8 cellular contexts compared by ENCODE assay signal in genomic region chr2:72920317-72921087, GRCh38. TPM values are rescaled to one million over a fixed set of nuclear protein-coding genes. Genes with fewer than 3 reads are reported as not detected.
DNase-seq lines count a peak whose midpoint lies in the region; ATAC-seq and TF ChIP-seq lines count a peak whose summit lies in the region.

No MANE protein-coding gene starts in this region.

- peak overlapping the region; percentile 38 for H3K4me3 Mint-ChIP-seq in activated CD4-positive, alpha-beta T cell treated with anti-CD3 and anti-CD28 coated beads, Interleukin-2, amount 10 ng/mL, durations not matched to agents 7 days and 5 days
- peak overlapping the region; percentile 24 for H3K4me3 Mint-ChIP-seq in activated CD8-positive, alpha-beta memory T cell treated with anti-CD3 and anti-CD28 coated beads, Interleukin-2, amount 10 ng/mL, durations not matched to agents 7 days and 5 days

- TF ChIP-seq EP300 in stomach (IDR thresholded peaks at IDR 0.05), result no peak

- DNase-seq in activated CD4-positive, alpha-beta T cell treated with anti-CD3 and anti-CD28 coated beads, Interleukin-2, amount 10 ng/mL, durations not matched to agents 7 days and 5 days, result no peak
- DNase-seq in activated CD4-positive, alpha-beta T cell treated with anti-CD3 and anti-CD28 coated beads, Interleukin-2, amount 50 U/mL, for 4 hours, result no peak
- peak; percentile 42 for DNase-seq in activated CD8-positive, alpha-beta memory T cell treated with anti-CD3 and anti-CD28 coated beads, Interleukin-2, amount 10 ng/mL, durations not matched to agents 7 days and 5 days
- DNase-seq in stomach (peak; percentile 20), NCI-H2171 (lab: John Stamatoyannopoulos, UW) (no peak), vagina (ENCODE audit: extremely low spot score in 2 of 2) (no peak)

- TF ChIP-seq CTCF in stomach (IDR thresholded peaks at IDR 0.05) (no peak), vagina (IDR thresholded peaks at IDR 0.05) (no peak)

- H3K9me3 Mint-ChIP-seq in activated CD4-positive, alpha-beta T cell treated with anti-CD3 and anti-CD28 coated beads, Interleukin-2, amount 10 ng/mL, durations not matched to agents 7 days and 5 days, result no peaks in the 10 kb centered on the region
- H3K9me3 Mint-ChIP-seq in activated CD8-positive, alpha-beta memory T cell treated with anti-CD3 and anti-CD28 coated beads, Interleukin-2, amount 10 ng/mL, durations not matched to agents 7 days and 5 days (ENCODE audit: low read depth), result no peaks in the 10 kb centered on the region

- H3K4me3 ChIP-seq in iPS-15b (ENCODE audit: low read depth, low read length) (peak overlapping the region; percentile 22), stomach (peak overlapping the region; percentile 17 to 46 (median 28)), vagina (peak overlapping the region in 1 of 2 donors; percentile 26)

- H3K9ac ChIP-seq in iPS-15b (ENCODE audit: low read depth, low read length), result no peak overlapping the region

- H3K36me3 Mint-ChIP-seq in activated CD4-positive, alpha-beta T cell treated with anti-CD3 and anti-CD28 coated beads, Interleukin-2, amount 10 ng/mL, durations not matched to agents 7 days and 5 days (ENCODE audit: low read depth), result no peaks in the 10 kb centered on the region
- no peaks in the 10 kb centered on the region for H3K36me3 Mint-ChIP-seq in activated CD8-positive, alpha-beta memory T cell treated with anti-CD3 and anti-CD28 coated beads, Interleukin-2, amount 10 ng/mL, durations not matched to agents 7 days and 5 days

- H3K27ac Mint-ChIP-seq in activated CD4-positive, alpha-beta T cell treated with anti-CD3 and anti-CD28 coated beads, Interleukin-2, amount 10 ng/mL, durations not matched to agents 7 days and 5 days, result no peak overlapping the region
- H3K27ac Mint-ChIP-seq in activated CD8-positive, alpha-beta memory T cell treated with anti-CD3 and anti-CD28 coated beads, Interleukin-2, amount 10 ng/mL, durations not matched to agents 7 days and 5 days, result no peak overlapping the region

- H3K27me3 ChIP-seq in iPS-15b (ENCODE audit: control insufficient read depth, insufficient read depth, low read length) (peaks cover 92% of the 10 kb centered on the region), stomach (peaks cover 75 to 100% (median 100%) of the 10 kb centered on the region in 3 donors), vagina (peaks cover 52% of the 10 kb centered on the region)

- TF ChIP-seq POLR2A in stomach (IDR thresholded peaks at IDR 0.05) (no peak), vagina (IDR thresholded peaks at IDR 0.05) (no peak)

- H3K4me1 Mint-ChIP-seq in activated CD4-positive, alpha-beta T cell treated with anti-CD3 and anti-CD28 coated beads, Interleukin-2, amount 10 ng/mL, durations not matched to agents 7 days and 5 days, result peaks cover 11% of the 10 kb centered on the region
- H3K4me1 Mint-ChIP-seq in activated CD8-positive, alpha-beta memory T cell treated with anti-CD3 and anti-CD28 coated beads, Interleukin-2, amount 10 ng/mL, durations not matched to agents 7 days and 5 days, result peaks cover 29% of the 10 kb centered on the region

- CTCF ChIA-PET in activated CD4-positive, alpha-beta T cell treated with anti-CD3 and anti-CD28 coated beads, Interleukin-2, amount 10 ng/mL, durations not matched to agents 7 days and 5 days (lab: Charles Lee), result no interaction called here
- CTCF ChIA-PET in activated CD8-positive, alpha-beta memory T cell treated with anti-CD3 and anti-CD28 coated beads, Interleukin-2, amount 10 ng/mL, durations not matched to agents 7 days and 5 days (lab: Charles Lee), result interaction anchor here (0.7 kb wide), 1 partner anchor 53 kb away, joined by 3 read pairs; no protein-coding TSS in a partner anchor

- peak; percentile 14 for ATAC-seq in activated CD8-positive, alpha-beta memory T cell treated with anti-CD3 and anti-CD28 coated beads, Interleukin-2, amount 10 ng/mL, durations not matched to agents 7 days and 5 days
- no peak for ATAC-seq in GM18870 (IDR thresholded peaks at IDR 0.05; ENCODE audit: unreplicated experiment)

- no peak overlapping the region for H3K27ac ChIP-seq in stomach
- H3K27ac ChIP-seq in vagina, result no peak overlapping the region

- H3K9me3 ChIP-seq in iPS-15b (ENCODE audit: control insufficient read depth, insufficient read depth, low read length) (no peaks in the 10 kb centered on the region), stomach (peaks cover 0 to 12% (median 0%) of the 10 kb centered on the region in 4 donors), vagina (no peaks in the 10 kb centered on the region)

- peaks cover 5% of the 10 kb centered on the region for H3K4me1 ChIP-seq in iPS-15b (ENCODE audit: control insufficient read depth, insufficient read depth, low read length)
- peaks cover 55 to 74% (median 66%) of the 10 kb centered on the region in 4 donors for H3K4me1 ChIP-seq in stomach
- peaks cover 66% of the 10 kb centered on the region for H3K4me1 ChIP-seq in vagina

- POLR2A ChIA-PET in activated CD4-positive, alpha-beta T cell treated with anti-CD3 and anti-CD28 coated beads, Interleukin-2, amount 10 ng/mL, durations not matched to agents 7 days and 5 days (lab: Charles Lee), result no interaction called here

- intact Hi-C loops in stomach (cut with DNase I; ENCODE audit: low total_unique reads), result no loop called here
- intact Hi-C loops in vagina (cut with DNase I), result no loop called here

- H3K36me3 ChIP-seq in iPS-15b (ENCODE audit: control insufficient read depth, insufficient read depth, low read length) (no peaks in the 10 kb centered on the region), stomach (no peaks in the 10 kb centered on the region), vagina (no peaks in the 10 kb centered on the region)

- peaks cover 66% of the 10 kb centered on the region for H3K27me3 Mint-ChIP-seq in activated CD4-positive, alpha-beta T cell treated with anti-CD3 and anti-CD28 coated beads, Interleukin-2, amount 10 ng/mL, durations not matched to agents 7 days and 5 days
- peaks cover 85% of the 10 kb centered on the region for H3K27me3 Mint-ChIP-seq in activated CD8-positive, alpha-beta memory T cell treated with anti-CD3 and anti-CD28 coated beads, Interleukin-2, amount 10 ng/mL, durations not matched to agents 7 days and 5 days

- 3 to 15% (median 8%) methylated on average over 59 to 77 of the region's 77 CpGs for WGBS in stomach, 5 donors

RNA-seq across cellular contexts. Expression of gene EMX1, which starts 3.2 kb away (rescaled TPM):
- total RNA-seq in activated CD4-positive, alpha-beta T cell treated with anti-CD3 and anti-CD28 coated beads, Interleukin-2, amount 10 ng/mL, durations not matched to agents 7 days and 5 days, result not detected
- total RNA-seq in activated CD8-positive, alpha-beta memory T cell treated with anti-CD3 and anti-CD28 coated beads, Interleukin-2, amount 10 ng/mL, durations not matched to agents 7 days and 5 days, result not detected
- total RNA-seq in stomach (10 to 100 TPM in 1 of 5 donors, not detected in 4; 32.1 TPM), vagina (not detected)
- polyA plus RNA-seq in stomach, result under 1 TPM in 2 of 3 donors, not detected in 1; 0.18 to 0.62 TPM

RNA-seq across cellular contexts. Expression of gene SPR, which starts 33.3 kb away (rescaled TPM):
- under 1 TPM; 0.12 to 0.44 TPM for total RNA-seq in activated CD4-positive, alpha-beta T cell treated with anti-CD3 and anti-CD28 coated beads, Interleukin-2, amount 10 ng/mL, durations not matched to agents 7 days and 5 days
- 1 to 10 TPM; 1.3 to 3.1 TPM for total RNA-seq in activated CD8-positive, alpha-beta memory T cell treated with anti-CD3 and anti-CD28 coated beads, Interleukin-2, amount 10 ng/mL, durations not matched to agents 7 days and 5 days
- 100 to 1,000 TPM in 1 of 5 donors, 10 to 100 TPM in 4; 11.7 to 133 (median 63.8) TPM for total RNA-seq in stomach
- 10 to 100 TPM; 42.2 to 49.2 (median 48.9) TPM for polyA plus RNA-seq in stomach
- total RNA-seq in vagina, result 45.7 TPM

Comparison
In these comparisons a context has a peak if more than half of its experiments do, and no peak if none do; other contexts are left out.
1. DNase-seq: peak in activated CD8-positive, alpha-beta memory T cell treated with anti-CD3 and anti-CD28 coated beads, Interleukin-2, amount 10 ng/mL, durations not matched to agents 7 days and 5 days (single experiment) and stomach (single experiment); none in activated CD4-positive, alpha-beta T cell treated with anti-CD3 and anti-CD28 coated beads, Interleukin-2, amount 10 ng/mL, durations not matched to agents 7 days and 5 days (single experiment), activated CD4-positive, alpha-beta T cell treated with anti-CD3 and anti-CD28 coated beads, Interleukin-2, amount 50 U/mL, for 4 hours (0 of 2), NCI-H2171 (single experiment) and vagina (0 of 2).